1 cellular context compared by ENCODE assay signal in the genomic region with DNA sequence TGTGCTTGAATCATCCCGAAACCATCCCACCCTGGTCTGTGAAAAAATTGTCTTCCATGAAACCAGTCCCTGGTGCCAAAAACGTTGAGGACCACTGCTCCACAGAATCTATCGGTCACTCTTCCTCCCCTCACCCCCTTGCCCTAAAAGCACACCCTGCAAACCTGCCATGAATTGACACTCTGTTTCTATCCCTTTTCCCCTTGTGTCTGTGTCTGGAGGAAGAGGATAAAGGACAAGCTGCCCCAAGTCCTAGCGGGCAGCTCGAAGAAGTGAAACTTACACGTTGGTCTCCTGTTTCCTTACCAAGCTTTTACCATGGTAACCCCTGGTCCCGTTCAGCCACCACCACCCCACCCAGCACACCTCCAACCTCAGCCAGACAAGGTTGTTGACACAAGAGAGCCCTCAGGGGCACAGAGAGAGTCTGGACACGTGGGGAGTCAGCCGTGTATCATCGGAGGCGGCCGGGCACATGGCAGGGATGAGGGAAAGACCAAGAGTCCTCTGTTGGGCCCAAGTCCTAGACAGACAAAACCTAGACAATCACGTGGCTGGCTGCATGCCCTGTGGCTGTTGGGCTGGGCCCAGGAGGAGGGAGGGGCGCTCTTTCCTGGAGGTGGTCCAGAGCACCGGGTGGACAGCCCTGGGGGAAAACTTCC.
TF ChIP-seq lines count a peak whose summit lies in the region.

No MANE protein-coding gene starts in this region.

TF ChIP-seq in endothelial cell of umbilical vein, 7 proteins besides CTCF, POLR2A, EP300 and RAD21 (continued from another document):
- TF ChIP-seq POLR2AphosphoS5 (IDR thresholded peaks at IDR 0.05; ENCODE audit: insufficient read depth, low read depth, low read length) = peak; percentile 21
- TF ChIP-seq, protein P1, sequence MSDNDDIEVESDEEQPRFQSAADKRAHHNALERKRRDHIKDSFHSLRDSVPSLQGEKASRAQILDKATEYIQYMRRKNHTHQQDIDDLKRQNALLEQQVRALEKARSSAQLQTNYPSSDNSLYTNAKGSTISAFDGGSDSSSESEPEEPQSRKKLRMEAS (IDR thresholded peaks at IDR 0.05; ENCODE audit: insufficient read depth, insufficient read length) = peak; percentile 91
- TF ChIP-seq FOS (IDR thresholded peaks at IDR 0.05; ENCODE audit: borderline replicate concordance, insufficient read depth, low read length) = no peak
- TF ChIP-seq MYC (IDR thresholded peaks at IDR 0.05; ENCODE audit: low read depth, low read length) = peak; percentile 71
- no peak for TF ChIP-seq GATA2 (IDR thresholded peaks at IDR 0.05; ENCODE audit: insufficient read depth, insufficient read length, low read depth, low read length)
